Comparison of ENCODE assay signal across 19 cellular contexts in the genomic region with DNA sequence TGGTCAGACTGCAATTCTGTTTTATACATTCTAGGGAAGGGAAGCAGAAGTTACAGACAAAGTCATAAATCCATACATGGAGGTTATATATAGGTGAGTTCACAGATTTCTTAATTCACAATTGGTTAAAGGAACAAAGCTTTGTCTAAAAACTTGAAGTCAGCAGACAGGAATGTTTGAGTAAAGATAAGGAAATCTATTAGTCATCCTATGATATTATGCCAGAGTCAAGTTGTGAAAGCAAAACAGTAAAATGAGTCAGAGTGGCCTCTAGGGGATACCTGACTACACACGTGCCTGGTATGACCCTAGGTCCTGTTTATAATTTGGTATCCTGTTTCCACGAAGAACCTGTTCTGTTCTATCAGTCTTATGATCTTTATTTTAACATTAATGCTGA. TPM values are rescaled to one million over a fixed set of nuclear protein-coding genes. Genes with fewer than 3 reads are reported as not detected.
DNase-seq lines count a peak whose midpoint lies in the region; ATAC-seq and TF ChIP-seq lines count a peak whose summit lies in the region.
"Had no signal": no experiment of that assay in that cellular context is flagged by ENCODE, and none has a peak within 500 bp of the region (broad histone marks: within the 10 kb centered on the region; RNA-seq: fewer than 3 reads in every experiment).

No MANE protein-coding gene starts in this region.

- intact Hi-C loops in Panc1 (cut with micrococcal nuclease; ENCODE audit: unreplicated experiment), result no loop called here

- TF ChIP-seq CTCF in Panc1 (IDR thresholded peaks at IDR 0.05), result no peak

- in situ Hi-C loops in Panc1 (cut with HindIII; ENCODE audit: low pct_unique_long_range_greater_than_20kb, low sequenced_read_pairs), result no loop called here
- in situ Hi-C loops in KBM-7 (cut with MboI; ENCODE audit: low pct_unique_long_range_greater_than_20kb, low sequenced_read_pairs), result no loop called here

- BruUV-seq in Panc1 (replicated peaks; lab: Mats Ljungman, UMichigan), result no TSS peak

- POLR2A ChIA-PET in HEK293T (lab: Yijun Ruan, JAX), result no interaction called here
- POLR2A ChIA-PET in Panc1 (lab: Charles Lee), result no interaction called here

- no peaks in the 10 kb centered on the region for H3K4me1 ChIP-seq in Panc1 (ENCODE audit: control insufficient read depth, insufficient read depth, low read length)
- H3K4me1 ChIP-seq: BLaER1, stomach had no signal

- ATAC-seq in Panc1 (peak; percentile 94), HG03442 (IDR thresholded peaks at IDR 0.05; ENCODE audit: unreplicated experiment) (no peak)
- ATAC-seq: sciatic nerve had no signal

- no peaks in the 10 kb centered on the region for H3K27me3 ChIP-seq in Panc1 (ENCODE audit: control insufficient read depth, insufficient read depth, low read length)
- H3K27me3 ChIP-seq: stomach had no signal

- H3K9me3 ChIP-seq in Panc1 (ENCODE audit: control insufficient read depth, insufficient read depth, low read depth, low read length), result no peaks in the 10 kb centered on the region
- H3K9me3 ChIP-seq: SK-N-SH, stomach had no signal

- no peaks in the 10 kb centered on the region for H3K36me3 ChIP-seq in Panc1 (ENCODE audit: control insufficient read depth, insufficient read depth, low read length)
- H3K36me3 ChIP-seq: BLaER1, stomach had no signal

- CTCF ChIA-PET in HEK293T (lab: Yijun Ruan, JAX), result no interaction called here
- CTCF ChIA-PET in Panc1 (lab: Charles Lee), result no interaction called here

- H3K27ac ChIP-seq in Panc1 (ENCODE audit: low read length) (no peak overlapping the region), epithelial cell of prostate (peak overlapping the region; percentile 29)
- H3K27ac ChIP-seq: BLaER1, stomach, VCaP had no signal

- H3K4me3 ChIP-seq in Panc1 (ENCODE audit: low read depth in 2 of 2, low read length in 2 of 2), result no peak overlapping the region
- H3K4me3 ChIP-seq: BLaER1, stomach had no signal

- DNase-seq in HEK293T (ENCODE audit: extremely low spot score), result no peak
- peak; percentile 36 for DNase-seq in Panc1 (ENCODE audit: low read depth, low spot score)
- DNase-seq in epithelial cell of prostate (ENCODE audit: low read depth, low spot score), result peak; percentile 82
- peak; percentile 23 for DNase-seq in non-pigmented ciliary epithelial cell (ENCODE audit: low read depth)
- no peak for DNase-seq in middle frontal gyrus (ENCODE audit: extremely low spot score, low spot score)
- no peak for DNase-seq in KBM-7
- DNase-seq in mesenteric fat pad (ENCODE audit: low spot score), result no peak
- DNase-seq: activated naive CD4-positive, alpha-beta T cell treated with anti-CD3 and anti-CD28 coated beads, Interleukin-2, amount 10 ng/mL, durations not matched to agents 7 days and 5 days; cerebellar nuclear complex; H9; immature natural killer cell; naive B cell; NCI-H146; SK-N-SH; stomach had no signal

TF ChIP-seq in HEK293T, 16 proteins besides CTCF, POLR2A, EP300 and RAD21:
- TF ChIP-seq CTBP1 (IDR thresholded peaks at IDR 0.05; ENCODE audit: borderline replicate concordance) (peak; percentile 74; the same call in 1 of the 2 replicates), FOXK2 (IDR thresholded peaks at IDR 0.05) (no peak), NFRKB (IDR thresholded peaks at IDR 0.05) (no peak)

RNA-seq across cellular contexts. Expression of a gene that starts 31.5 kb away (rescaled TPM):
- total RNA-seq in Panc1 (2021; ENCODE audit: unreplicated experiment) (not detected), mesenteric fat pad (not detected)
- polyA plus RNA-seq in Panc1 (2012; ENCODE audit: insufficient read length), result not detected
- total RNA-seq: H9, sciatic nerve, stomach had no signal
- polyA plus RNA-seq: immature natural killer cell, SK-N-SH, stomach had no signal

Comparison
In these comparisons a context has a peak if more than half of its experiments do, and no peak if none do; other contexts are left out.
1. DNase-seq: peak in Panc1 (single experiment), epithelial cell of prostate (single experiment) and non-pigmented ciliary epithelial cell (single experiment); none in HEK293T (single experiment), middle frontal gyrus (single experiment), KBM-7 (single experiment) and mesenteric fat pad (single experiment).